33 cellular contexts compared by ENCODE assay signal in genomic region chr19:18144906-18145305, GRCh38. TPM values are rescaled to one million over a fixed set of nuclear protein-coding genes. Genes with fewer than 3 reads are reported as not detected.
"Had no signal": no experiment of that assay in that cellular context is flagged by ENCODE, and none has a peak within 500 bp of the region (broad histone marks: within the 10 kb centered on the region; RNA-seq: fewer than 3 reads in every experiment).

No MANE protein-coding gene starts in this region.

- ATAC-seq: activated CD4-positive, alpha-beta T cell treated with anti-CD3 and anti-CD28 coated beads for 36 hours; activated T-cell treated with anti-CD3 and anti-CD28 coated beads, Interleukin-2, amount 50 U/mL, for 72 hours; activated T-helper 17 cell treated with anti-CD3 and anti-CD28 coated beads, Interleukin-2, amount 50 U/mL, for 72 hours; T-cell had no signal

- DNase-seq: activated CD4-positive, alpha-beta memory T cell treated with anti-CD3 and anti-CD28 coated beads, Interleukin-2, amount 10 ng/mL, durations not matched to agents 7 days and 5 days; activated CD4-positive, alpha-beta T cell treated with anti-CD3 and anti-CD28 coated beads for 36 hours; activated CD4-positive, alpha-beta T cell treated with anti-CD3 and anti-CD28 coated beads, Interleukin-2, amount 10 ng/mL, durations not matched to agents 24 days and 14 days; activated CD4-positive, alpha-beta T cell treated with anti-CD3 and anti-CD28 coated beads, Interleukin-2, amount 50 U/mL, for 4 hours; activated CD8-positive, alpha-beta memory T cell treated with anti-CD3 and anti-CD28 coated beads, Interleukin-2, amount 50 U/mL, for 48 hours; activated effector memory CD4-positive, alpha-beta T cell treated with Interleukin-2 at 50 U/mL for 16 hours; activated gamma-delta T cell treated with Interleukin-2 at 50 U/mL for 16 hours; activated naive CD4-positive, alpha-beta T cell treated with Interleukin-2 at 50 U/mL for 16 hours; activated naive CD8-positive, alpha-beta T cell treated with anti-CD3 and anti-CD28 coated beads, Interleukin-2, amount 10 ng/mL, durations not matched to agents 7 days and 5 days; activated T-cell treated with anti-CD3 and anti-CD28 coated beads for 4 hours; activated T-cell treated with anti-CD3 and anti-CD28 coated beads, Interleukin-2, amount 50 U/mL, for 24 hours; activated T-cell treated with anti-CD3 and anti-CD28 coated beads, Interleukin-2, amount 50 U/mL, for 72 hours; anterior cingulate cortex; brain microvascular endothelial cell; dorsolateral prefrontal cortex; effector memory CD4-positive, alpha-beta T cell; endodermal cell; foreskin fibroblast; head of caudate nucleus; SW 1271; T-cell; T1000 had no signal

- H3K4me3 ChIP-seq: coronary artery, dorsolateral prefrontal cortex had no signal

- H3K4me1 Mint-ChIP-seq: activated CD4-positive, alpha-beta T cell treated with anti-CD3 and anti-CD28 coated beads for 36 hours; activated CD4-positive, alpha-beta T cell treated with anti-CD3 and anti-CD28 coated beads, Interleukin-2, amount 10 ng/mL, durations not matched to agents 24 days and 14 days; activated naive CD4-positive, alpha-beta T cell treated with anti-CD3 and anti-CD28 coated beads, Interleukin-2, amount 50 U/mL, for 24 hours; activated naive CD8-positive, alpha-beta T cell treated with anti-CD3 and anti-CD28 coated beads, Interleukin-2, amount 10 ng/mL, durations not matched to agents 7 days and 5 days; activated T-helper 17 cell treated with anti-CD3 and anti-CD28 coated beads, Interleukin-2, amount 50 U/mL, for 72 hours; endodermal cell had no signal

- FAIRE-seq: astrocyte, bronchial epithelial cell, frontal cortex had no signal

- H3K27me3 ChIP-seq: brain microvascular endothelial cell, dorsolateral prefrontal cortex had no signal

- H3K9me3 Mint-ChIP-seq: activated CD4-positive, alpha-beta memory T cell treated with anti-CD3 and anti-CD28 coated beads, Interleukin-2, amount 10 ng/mL, durations not matched to agents 7 days and 5 days; activated CD4-positive, alpha-beta T cell treated with anti-CD3 and anti-CD28 coated beads, Interleukin-2, amount 10 ng/mL, durations not matched to agents 24 days and 14 days; activated naive CD4-positive, alpha-beta T cell treated with anti-CD3 and anti-CD28 coated beads, Interleukin-2, amount 50 U/mL, for 24 hours; activated naive CD8-positive, alpha-beta T cell treated with anti-CD3 and anti-CD28 coated beads, Interleukin-2, amount 10 ng/mL, durations not matched to agents 7 days and 5 days; activated T-cell treated with anti-CD3 and anti-CD28 coated beads, Interleukin-2, amount 50 U/mL, for 24 hours; activated T-cell treated with anti-CD3 and anti-CD28 coated beads, Interleukin-2, amount 50 U/mL, for 72 hours; activated T-helper 17 cell treated with anti-CD3 and anti-CD28 coated beads, Interleukin-2, amount 50 U/mL, for 72 hours; central memory CD8-positive, alpha-beta T cell; dendritic cell treated with granulocyte-macrophage colony-stimulating factor and Interleukin-4, amounts not matched to agents 40 ng/mL and 50 ng/mL, for 4 days; endodermal cell; T-cell; T-helper 1 cell treated with Interleukin-12 subunit alpha and Interleukin-12 subunit beta and Interleukin-4 antibody, amounts not matched to agents 30 μg/mL and 1 μg/mL, for 36 hours; T-helper 2 cell treated with Interferon-gamma antibody and Interleukin-4, amounts not matched to agents 5 μg/mL and 100 μg/mL, for 36 hours had no signal

- H3K4me3 Mint-ChIP-seq: activated CD4-positive, alpha-beta memory T cell treated with anti-CD3 and anti-CD28 coated beads, Interleukin-2, amount 10 ng/mL, durations not matched to agents 7 days and 5 days; activated CD4-positive, alpha-beta T cell treated with anti-CD3 and anti-CD28 coated beads for 36 hours; activated CD4-positive, alpha-beta T cell treated with anti-CD3 and anti-CD28 coated beads, Interleukin-2, amount 10 ng/mL, durations not matched to agents 24 days and 14 days; activated naive CD4-positive, alpha-beta T cell treated with anti-CD3 and anti-CD28 coated beads, Interleukin-2, amount 50 U/mL, for 24 hours; activated naive CD8-positive, alpha-beta T cell treated with anti-CD3 and anti-CD28 coated beads, Interleukin-2, amount 10 ng/mL, durations not matched to agents 7 days and 5 days; activated T-cell treated with anti-CD3 and anti-CD28 coated beads, Interleukin-2, amount 50 U/mL, for 24 hours; activated T-cell treated with anti-CD3 and anti-CD28 coated beads, Interleukin-2, amount 50 U/mL, for 72 hours; activated T-helper 17 cell treated with anti-CD3 and anti-CD28 coated beads, Interleukin-2, amount 50 U/mL, for 72 hours; central memory CD8-positive, alpha-beta T cell; dendritic cell treated with granulocyte-macrophage colony-stimulating factor and Interleukin-4, amounts not matched to agents 40 ng/mL and 50 ng/mL, for 4 days; endodermal cell; T-cell; T-helper 1 cell treated with Interleukin-12 subunit alpha and Interleukin-12 subunit beta and Interleukin-4 antibody, amounts not matched to agents 30 μg/mL and 1 μg/mL, for 36 hours; T-helper 2 cell treated with Interferon-gamma antibody and Interleukin-4, amounts not matched to agents 5 μg/mL and 100 μg/mL, for 36 hours had no signal

- H3K27ac Mint-ChIP-seq: activated CD4-positive, alpha-beta memory T cell treated with anti-CD3 and anti-CD28 coated beads, Interleukin-2, amount 10 ng/mL, durations not matched to agents 7 days and 5 days; activated CD4-positive, alpha-beta T cell treated with anti-CD3 and anti-CD28 coated beads for 36 hours; activated CD4-positive, alpha-beta T cell treated with anti-CD3 and anti-CD28 coated beads, Interleukin-2, amount 10 ng/mL, durations not matched to agents 24 days and 14 days; activated naive CD4-positive, alpha-beta T cell treated with anti-CD3 and anti-CD28 coated beads, Interleukin-2, amount 50 U/mL, for 24 hours; activated naive CD8-positive, alpha-beta T cell treated with anti-CD3 and anti-CD28 coated beads, Interleukin-2, amount 10 ng/mL, durations not matched to agents 7 days and 5 days; activated T-cell treated with anti-CD3 and anti-CD28 coated beads, Interleukin-2, amount 50 U/mL, for 24 hours; activated T-cell treated with anti-CD3 and anti-CD28 coated beads, Interleukin-2, amount 50 U/mL, for 72 hours; activated T-helper 17 cell treated with anti-CD3 and anti-CD28 coated beads, Interleukin-2, amount 50 U/mL, for 72 hours; dendritic cell treated with granulocyte-macrophage colony-stimulating factor and Interleukin-4, amounts not matched to agents 40 ng/mL and 50 ng/mL, for 4 days; endodermal cell; T-cell; T-helper 1 cell treated with Interleukin-12 subunit alpha and Interleukin-12 subunit beta and Interleukin-4 antibody, amounts not matched to agents 30 μg/mL and 1 μg/mL, for 36 hours; T-helper 2 cell treated with Interferon-gamma antibody and Interleukin-4, amounts not matched to agents 5 μg/mL and 100 μg/mL, for 36 hours had no signal

- H3K27ac ChIP-seq: brain microvascular endothelial cell, coronary artery had no signal

- H3K27me3 Mint-ChIP-seq: activated CD4-positive, alpha-beta memory T cell treated with anti-CD3 and anti-CD28 coated beads, Interleukin-2, amount 10 ng/mL, durations not matched to agents 7 days and 5 days; activated CD4-positive, alpha-beta T cell treated with anti-CD3 and anti-CD28 coated beads for 36 hours; activated CD4-positive, alpha-beta T cell treated with anti-CD3 and anti-CD28 coated beads, Interleukin-2, amount 10 ng/mL, durations not matched to agents 24 days and 14 days; activated naive CD4-positive, alpha-beta T cell treated with anti-CD3 and anti-CD28 coated beads, Interleukin-2, amount 50 U/mL, for 24 hours; activated naive CD8-positive, alpha-beta T cell treated with anti-CD3 and anti-CD28 coated beads, Interleukin-2, amount 10 ng/mL, durations not matched to agents 7 days and 5 days; activated T-cell treated with anti-CD3 and anti-CD28 coated beads, Interleukin-2, amount 50 U/mL, for 24 hours; activated T-helper 17 cell treated with anti-CD3 and anti-CD28 coated beads, Interleukin-2, amount 50 U/mL, for 72 hours; central memory CD8-positive, alpha-beta T cell; dendritic cell treated with granulocyte-macrophage colony-stimulating factor and Interleukin-4, amounts not matched to agents 40 ng/mL and 50 ng/mL, for 4 days; T-cell had no signal

RNA-seq across cellular contexts. Expression of gene IL12RB1, which starts 58.2 kb away (rescaled TPM):
- total RNA-seq: endodermal cell, epithelial cell of proximal tubule had no signal
